In genomic region chr12:54229624-54230212, GRCh38 we compare ENCODE assay signal across 9 cellular contexts. TPM values are rescaled to one million over a fixed set of nuclear protein-coding genes. Genes with fewer than 3 reads are reported as not detected.
DNase-seq lines count a peak whose midpoint lies in the region; ATAC-seq, FAIRE-seq and TF ChIP-seq lines count a peak whose summit lies in the region.
"Had no signal": no experiment of that assay in that cellular context is flagged by ENCODE, and none has a peak within 500 bp of the region (broad histone marks: within the 10 kb centered on the region; RNA-seq: fewer than 3 reads in every experiment).

No MANE protein-coding gene starts in this region.

- TF ChIP-seq CTCF in GM12865 (IDR thresholded peaks at IDR 0.05; ENCODE audit: insufficient read depth, low read depth, low read length, missing control alignments) = no peak
- no peak for TF ChIP-seq CTCF in activated B cell treated with CpG ODN at 0.5 μM for 24 hours (IDR thresholded peaks at IDR 0.05)

- H3K9me3 Mint-ChIP-seq in activated B cell treated with CpG ODN at 0.5 μM for 24 hours = no peaks in the 10 kb centered on the region

- H3K27ac ChIP-seq in small intestine (ENCODE audit: low read depth in 1 of 2, low read length in 1 of 2) = peak overlapping the region; percentile 3 to 11

- no peaks in the 10 kb centered on the region for H3K4me1 ChIP-seq in small intestine (ENCODE audit: control insufficient read depth in 2 of 2, insufficient read depth in 1 of 2, low read depth in 1 of 2, low read length in 1 of 2)

- H3K4me3 ChIP-seq in GM12865 (ENCODE audit: low read depth, low read length) = no peak overlapping the region
- H3K4me3 ChIP-seq in small intestine (ENCODE audit: low read depth in 1 of 2, low read length in 2 of 2) = no peak overlapping the region

- peaks cover 29% of the 10 kb centered on the region for H3K4me1 Mint-ChIP-seq in activated B cell treated with CpG ODN at 0.5 μM for 24 hours

- no peaks in the 10 kb centered on the region for H3K9me3 ChIP-seq in small intestine (ENCODE audit: control insufficient read depth, low read depth)

- DNase-seq in GM12865 (ENCODE audit: low read depth) (peak; percentile 40), activated B cell treated with CpG ODN at 0.5 μM for 24 hours (no peak), left cardiac atrium (peak; percentile 50), small intestine (no peak), NCI-H2171 (lab: John Stamatoyannopoulos, UW) (no peak), NCI-H2081 (lab: John Stamatoyannopoulos, UW) (no peak), DMS153 (lab: John Stamatoyannopoulos, UW) (no peak)
- DNase-seq: stimulated activated CD8-positive, alpha-beta memory T cell treated with anti-CD3 and anti-CD28 coated beads, Interleukin-4, amount 100 ng/mL, for 48 hours had no signal

- peaks cover 8% of the 10 kb centered on the region for H3K36me3 Mint-ChIP-seq in activated B cell treated with CpG ODN at 0.5 μM for 24 hours (ENCODE audit: low read depth)

- CTCF ChIA-PET in activated B cell treated with CpG ODN at 0.5 μM for 24 hours (lab: Charles Lee) = interaction anchor here (0.9 kb wide), 1 partner anchor 8 kb away, joined by 3 read pairs; no protein-coding TSS in a partner anchor

- peak overlapping the region; percentile 0 for H3K4me3 Mint-ChIP-seq in activated B cell treated with CpG ODN at 0.5 μM for 24 hours

- intact Hi-C loops in activated B cell treated with CpG ODN at 0.5 μM for 24 hours (cut with micrococcal nuclease) (no loop called here), left cardiac atrium (cut with DNase I) (no loop called here)

- POLR2A ChIA-PET in activated B cell treated with CpG ODN at 0.5 μM for 24 hours (lab: Charles Lee) = interaction anchor here (0.5 to 1.6 kb wide), 7 partner anchors 14 to 1191 kb away, joined by 3 to 18 read pairs (median 4); partner anchors contain the start of genes CBX5 and HNRNPA1

- no peaks in the 10 kb centered on the region for H3K27me3 Mint-ChIP-seq in activated B cell treated with CpG ODN at 0.5 μM for 24 hours

- ATAC-seq in activated B cell treated with CpG ODN at 0.5 μM for 24 hours (ENCODE audit: low read depth) = peak; percentile 86
- peak; percentile 77 to 94 for ATAC-seq in left cardiac atrium
- no peak for ATAC-seq in HG02938 (IDR thresholded peaks at IDR 0.05; ENCODE audit: unreplicated experiment)

- FAIRE-seq in small intestine (lab: Jason Lieb, UNC) = no peak

- 64 to 87% (median 81%) methylated on average over 4 of the region's 4 CpGs for WGBS in small intestine, 3 donors

- H3K27me3 ChIP-seq in small intestine (ENCODE audit: control insufficient read depth in 2 of 2, insufficient read depth in 2 of 2, low read length in 2 of 2) = no peaks in the 10 kb centered on the region

- H3K36me3 ChIP-seq in small intestine (ENCODE audit: control insufficient read depth in 2 of 2, insufficient read depth in 2 of 2, low read length in 2 of 2) = no peaks in the 10 kb centered on the region

- H3K27ac Mint-ChIP-seq in activated B cell treated with CpG ODN at 0.5 μM for 24 hours = peak overlapping the region; percentile 71

RNA-seq across cellular contexts. Expression of gene SMUG1, which starts 40.9 kb away (rescaled TPM):
- total RNA-seq in activated B cell treated with CpG ODN at 0.5 μM for 24 hours (31.2 and 38.6 TPM in 2 replicates), left cardiac atrium (10 to 100 TPM; 17.9 to 18.0 TPM)
- polyA plus RNA-seq in small intestine = 10 to 100 TPM; 25.9 to 83.9 (median 53.5) TPM

RNA-seq across cellular contexts. Expression of gene CBX5, which starts 50.2 kb away (rescaled TPM):
- total RNA-seq in activated B cell treated with CpG ODN at 0.5 μM for 24 hours (77.3 TPM in 2 replicates), left cardiac atrium (10 to 100 TPM; 50.8 to 55.7 TPM)
- 10 to 100 TPM in 1 of 3 donors, 1 to 10 TPM in 2; 2.7 to 13.5 (median 3.1) TPM for polyA plus RNA-seq in small intestine

RNA-seq across cellular contexts. Expression of gene HNRNPA1, which starts 50.8 kb away (rescaled TPM):
- total RNA-seq in activated B cell treated with CpG ODN at 0.5 μM for 24 hours (1,995 and 2,126 TPM in 2 replicates), left cardiac atrium (100 to 1,000 TPM; 431 to 588 TPM)
- 1,000 to 10,000 TPM in 1 of 3 donors, 100 to 1,000 TPM in 2; 408 to 1,666 (median 728) TPM for polyA plus RNA-seq in small intestine

Comparison
In these comparisons a context has a peak if more than half of its experiments do, and no peak if none do; other contexts are left out.
1. DNase-seq: peak in GM12865 (single experiment) and left cardiac atrium (single experiment); none in activated B cell treated with CpG ODN at 0.5 μM for 24 hours (single experiment), small intestine (single experiment), NCI-H2171 (single experiment), NCI-H2081 (0 of 2) and DMS153 (single experiment).